Comparison of ENCODE assay signal across 8 cellular contexts in the genomic region with DNA sequence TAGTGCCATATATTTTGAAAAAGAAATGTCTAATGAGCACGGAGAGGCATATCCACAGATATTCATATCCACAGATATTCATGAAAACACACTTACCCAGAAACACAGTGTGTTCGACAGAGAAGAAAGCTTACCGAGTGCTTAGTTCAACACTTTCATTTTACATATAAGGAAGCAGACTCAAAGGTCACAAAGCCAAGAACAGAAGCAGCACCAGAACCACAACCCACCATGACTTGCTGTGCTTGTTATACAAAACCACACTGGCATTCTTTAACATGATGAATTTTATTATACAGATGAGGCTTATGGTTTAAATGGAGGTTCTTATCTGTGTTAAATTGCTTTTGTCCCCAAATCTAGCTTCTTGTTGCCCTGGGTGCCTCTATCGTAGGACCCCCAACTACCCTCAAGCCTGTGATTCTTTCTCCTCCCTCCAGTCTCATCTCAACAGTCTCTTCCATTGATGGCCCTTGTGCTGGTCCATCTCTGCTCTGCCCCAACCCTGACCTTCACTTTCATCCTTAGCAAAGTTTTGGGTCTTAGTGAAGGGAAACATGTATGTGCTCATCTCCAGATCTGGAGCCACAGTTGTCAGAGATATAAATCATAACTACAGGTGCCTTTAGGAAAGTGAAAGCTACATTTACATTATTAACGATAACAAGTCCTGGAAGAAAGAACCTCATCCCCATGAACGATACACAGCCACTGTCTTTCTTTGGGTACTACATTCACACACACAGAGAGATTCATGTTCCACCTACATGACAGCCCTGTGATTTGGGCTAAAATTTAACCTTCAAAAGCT. TPM values are rescaled to one million over a fixed set of nuclear protein-coding genes. Genes with fewer than 3 reads are reported as not detected.
DNase-seq lines count a peak whose midpoint lies in the region; ATAC-seq, FAIRE-seq and TF ChIP-seq lines count a peak whose summit lies in the region.

No MANE protein-coding gene starts in this region.

- ATAC-seq in HG03354 (IDR thresholded peaks at IDR 0.05; ENCODE audit: poor library complexity, severe bottlenecking, unreplicated experiment): peak; percentile 83
- no peak for ATAC-seq in left lobe of liver

- peak overlapping the region in 1 of 2 donors; percentile 24 for H3K4me3 ChIP-seq in kidney (ENCODE audit: low read length in 2 of 2)

- no peak overlapping the region for H3K27ac ChIP-seq in kidney (ENCODE audit: low read depth in 2 of 2, low read length in 2 of 2)

- intact Hi-C loops in kidney (cut with DNase I): no loop called here

- no peaks in the 10 kb centered on the region for H3K36me3 ChIP-seq in kidney (ENCODE audit: control insufficient read depth in 1 of 2, insufficient read depth in 2 of 2, low read length in 2 of 2)

- H3K9me3 ChIP-seq in kidney (ENCODE audit: control insufficient read depth in 1 of 2, low read length in 2 of 2): no peaks in the 10 kb centered on the region

- peak; percentile 72 for DNase-seq in activated effector memory CD4-positive, alpha-beta T cell treated with anti-CD3 and anti-CD28 coated beads, Interleukin-2, amount 50 U/mL, for 16 hours
- no peak for DNase-seq in activated effector memory CD4-positive, alpha-beta T cell treated with Interleukin-2 at 50 U/mL for 16 hours
- peak; percentile 49 for DNase-seq in activated T-cell treated with anti-CD3 and anti-CD28 coated beads, Interleukin-2, amount 50 U/mL, for 48 hours
- peak; percentile 21 for DNase-seq in stimulated activated CD4-positive, alpha-beta T cell treated with anti-CD3 and anti-CD28 coated beads, Interleukin-4, amount 100 ng/mL, for 1 hour
- no peak for DNase-seq in HTR-8/SVneo (ENCODE audit: insufficient read length, low spot score)
- no peak for DNase-seq in kidney
- DNase-seq in left lobe of liver (ENCODE audit: low spot score): no peak

- no peak for TF ChIP-seq CTCF in kidney (IDR thresholded peaks at IDR 0.05; ENCODE audit: borderline replicate concordance, extremely low read depth, insufficient read depth)

- no peak for FAIRE-seq in HTR-8/SVneo (lab: Jason Lieb, UNC)
- no peak for FAIRE-seq in kidney (lab: Jason Lieb, UNC)

- no peaks in the 10 kb centered on the region for H3K4me1 ChIP-seq in kidney (ENCODE audit: control insufficient read depth in 1 of 2, insufficient read depth in 1 of 2, low read depth in 1 of 2, low read length in 2 of 2)

- H3K9ac ChIP-seq in kidney (ENCODE audit: low read length in 2 of 2): no peak overlapping the region

RNA-seq across cellular contexts. Expression of a gene that starts 40.0 kb away (rescaled TPM):
- 101 TPM for total RNA-seq in kidney
- polyA plus RNA-seq in kidney (ENCODE audit: insufficient read depth, low read depth, low replicate concordance): 420 TPM
- total RNA-seq in left lobe of liver: 70.3 TPM

RNA-seq across cellular contexts. Expression of a gene that starts 47.3 kb away (rescaled TPM):
- total RNA-seq in kidney: 23.6 TPM
- 7.1 TPM for polyA plus RNA-seq in kidney (ENCODE audit: insufficient read depth, low read depth, low replicate concordance)
- total RNA-seq in left lobe of liver: 1.2 TPM

Comparison
In these comparisons a context has a peak if more than half of its experiments do, and no peak if none do; other contexts are left out.
1. DNase-seq: peak in activated effector memory CD4-positive, alpha-beta T cell treated with anti-CD3 and anti-CD28 coated beads, Interleukin-2, amount 50 U/mL, for 16 hours (single experiment), activated T-cell treated with anti-CD3 and anti-CD28 coated beads, Interleukin-2, amount 50 U/mL, for 48 hours (2 of 2) and stimulated activated CD4-positive, alpha-beta T cell treated with anti-CD3 and anti-CD28 coated beads, Interleukin-4, amount 100 ng/mL, for 1 hour (single experiment); none in activated effector memory CD4-positive, alpha-beta T cell treated with Interleukin-2 at 50 U/mL for 16 hours (single experiment), HTR-8/SVneo (single experiment), kidney (single experiment) and left lobe of liver (single experiment).
2. RNA of a gene that starts 47.3 kb away (total RNA-seq): 23.6 TPM in kidney (single experiment); 1.2 TPM in left lobe of liver (single experiment); every median in the first group is over 10 times any median in the second.